ENCODE assay signal across 1 cellular context in genomic region chr19:41206926-41207750, GRCh38.
TF ChIP-seq lines count a peak whose summit lies in the region.

No MANE protein-coding gene starts in this region.

TF ChIP-seq in K562, 482 proteins besides CTCF, POLR2A, EP300 and RAD21 (continues in another document):
- TF ChIP-seq CBX3 (IDR thresholded peaks at IDR 0.05; ENCODE audit: borderline replicate concordance in 1 of 2, low read length in 2 of 2) (no peak), ZKSCAN8 (CRISPR knock-in tag; IDR thresholded peaks at IDR 0.05) (no peak), ETV1 (tag; conservative IDR thresholded peaks at IDR 0.05; ENCODE audit: low read depth) (no peak), ZNF274 (IDR thresholded peaks at IDR 0.05; ENCODE audit: borderline replicate concordance, low read depth, low read length) (no peak), MCM2 (IDR thresholded peaks at IDR 0.05; ENCODE audit: low read depth) (no peak), CSDE1 (IDR thresholded peaks at IDR 0.05) (no peak), ZNF316 (IDR thresholded peaks at IDR 0.05) (no peak), NCOA1 (IDR thresholded peaks at IDR 0.05; ENCODE audit: low read depth) (no peak), FOXJ2 (tag; IDR thresholded peaks at IDR 0.05) (no peak), ZNF197 (CRISPR knock-in tag; IDR thresholded peaks at IDR 0.05; ENCODE audit: low read depth) (no peak), BHLHE40 (IDR thresholded peaks at IDR 0.05; ENCODE audit: low read length) (no peak), NFE2 (IDR thresholded peaks at IDR 0.05; ENCODE audit: low read depth) (no peak), NFIX (CRISPR knock-in tag; IDR thresholded peaks at IDR 0.05; ENCODE audit: low read depth) (no peak), TCF15 (CRISPR knock-in tag; IDR thresholded peaks at IDR 0.05) (no peak), CBFB (CRISPR knock-in tag; IDR thresholded peaks at IDR 0.05) (0 out of 2 replicates have a peak, but pooled peaks have one; percentile 21), L3MBTL2 (IDR thresholded peaks at IDR 0.05) (peak; percentile 17; the same call in 1 of the 2 replicates), ZNF384 (IDR thresholded peaks at IDR 0.05; ENCODE audit: low read depth, low read length) (no peak), FOXK2 (conservative IDR thresholded peaks at IDR 0.05 in 1 of 2, IDR thresholded peaks at IDR 0.05 in 1 of 2; ENCODE audit: low read depth in 2 of 2) (peak; percentile 89 to 95), SMARCA5 (IDR thresholded peaks at IDR 0.05) (no peak), ZNF639 (CRISPR knock-in tag; conservative IDR thresholded peaks at IDR 0.05 in 1 of 2, IDR thresholded peaks at IDR 0.05 in 1 of 2) (no peak), MAFK (IDR thresholded peaks at IDR 0.05; ENCODE audit: low read length) (no peak), MYC (IDR thresholded peaks at IDR 0.05; ENCODE audit: low read depth, low read length) (0 out of 2 replicates have a peak, but pooled peaks have one; percentile 20), MYC (CRISPR knock-in tag; IDR thresholded peaks at IDR 0.05; ENCODE audit: borderline replicate concordance, low read depth) (no peak), ARID4B (CRISPR knock-in tag; IDR thresholded peaks at IDR 0.05) (no peak), TARDBP (IDR thresholded peaks at IDR 0.05) (no peak), ZNF830 (CRISPR knock-in tag; IDR thresholded peaks at IDR 0.05) (no peak), SIN3B (IDR thresholded peaks at IDR 0.05; ENCODE audit: low read depth) (no peak), NR2C2 (CRISPR knock-in tag; IDR thresholded peaks at IDR 0.05) (no peak), NR2C2 (tag; IDR thresholded peaks at IDR 0.05) (no peak), TOE1 (IDR thresholded peaks at IDR 0.05; ENCODE audit: borderline replicate concordance) (no peak), TOE1 (CRISPR knock-in tag; IDR thresholded peaks at IDR 0.05; ENCODE audit: borderline replicate concordance, low read depth) (no peak), ZNF24 (IDR thresholded peaks at IDR 0.05) (no peak), FOXA1 (IDR thresholded peaks at IDR 0.05; ENCODE audit: borderline replicate concordance) (no peak), EGR1 (conservative IDR thresholded peaks at IDR 0.05) (peak; percentile 68), MIER1 (IDR thresholded peaks at IDR 0.05; ENCODE audit: low read depth) (no peak), TEAD1 (CRISPR knock-in tag; IDR thresholded peaks at IDR 0.05) (no peak), POLR2G (IDR thresholded peaks at IDR 0.05; ENCODE audit: low read depth, low read length) (peak; percentile 61), CTBP1 (IDR thresholded peaks at IDR 0.05; ENCODE audit: borderline replicate concordance) (no peak), SRF (CRISPR knock-in tag; IDR thresholded peaks at IDR 0.05) (peak in 1 of 2 experiments; percentile 72; a peak in 2 of 4 replicates), GTF2A2 (tag; IDR thresholded peaks at IDR 0.05) (no peak), ZNF431 (CRISPR knock-in tag; IDR thresholded peaks at IDR 0.05) (no peak), NEUROD1 (IDR thresholded peaks at IDR 0.05; ENCODE audit: borderline replicate concordance, low read depth, low read length, partially characterized antibody) (no peak), ZBTB7A (IDR thresholded peaks at IDR 0.05; ENCODE audit: borderline replicate concordance, control insufficient read depth, low read depth, low read length) (peak; percentile 42; the same call in 1 of the 2 replicates), ARID2 (IDR thresholded peaks at IDR 0.05) (no peak)
- TF ChIP-seq, protein P1, sequence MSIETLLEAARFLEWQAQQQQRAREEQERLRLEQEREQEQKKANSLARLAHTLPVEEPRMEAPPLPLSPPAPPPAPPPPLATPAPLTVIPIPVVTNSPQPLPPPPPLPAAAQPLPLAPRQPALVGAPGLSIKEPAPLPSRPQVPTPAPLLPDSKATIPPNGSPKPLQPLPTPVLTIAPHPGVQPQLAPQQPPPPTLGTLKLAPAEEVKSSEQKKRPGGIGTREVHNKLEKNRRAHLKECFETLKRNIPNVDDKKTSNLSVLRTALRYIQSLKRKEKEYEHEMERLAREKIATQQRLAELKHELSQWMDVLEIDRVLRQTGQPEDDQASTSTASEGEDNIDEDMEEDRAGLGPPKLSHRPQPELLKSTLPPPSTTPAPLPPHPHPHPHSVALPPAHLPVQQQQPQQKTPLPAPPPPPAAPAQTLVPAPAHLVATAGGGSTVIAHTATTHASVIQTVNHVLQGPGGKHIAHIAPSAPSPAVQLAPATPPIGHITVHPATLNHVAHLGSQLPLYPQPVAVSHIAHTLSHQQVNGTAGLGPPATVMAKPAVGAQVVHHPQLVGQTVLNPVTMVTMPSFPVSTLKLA (conservative IDR thresholded peaks at IDR 0.05): peak; percentile 76 to 79
- TF ChIP-seq, protein P2, sequence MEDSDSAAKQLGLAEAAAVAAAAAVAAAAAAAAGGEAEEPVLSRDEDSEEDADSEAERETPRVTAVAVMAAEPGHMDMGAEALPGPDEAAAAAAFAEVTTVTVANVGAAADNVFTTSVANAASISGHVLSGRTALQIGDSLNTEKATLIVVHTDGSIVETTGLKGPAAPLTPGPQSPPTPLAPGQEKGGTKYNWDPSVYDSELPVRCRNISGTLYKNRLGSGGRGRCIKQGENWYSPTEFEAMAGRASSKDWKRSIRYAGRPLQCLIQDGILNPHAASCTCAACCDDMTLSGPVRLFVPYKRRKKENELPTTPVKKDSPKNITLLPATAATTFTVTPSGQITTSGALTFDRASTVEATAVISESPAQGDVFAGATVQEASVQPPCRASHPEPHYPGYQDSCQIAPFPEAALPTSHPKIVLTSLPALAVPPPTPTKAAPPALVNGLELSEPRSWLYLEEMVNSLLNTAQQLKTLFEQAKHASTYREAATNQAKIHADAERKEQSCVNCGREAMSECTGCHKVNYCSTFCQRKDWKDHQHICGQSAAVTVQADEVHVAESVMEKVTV (CRISPR knock-in tag; IDR thresholded peaks at IDR 0.05): no peak
- TF ChIP-seq, protein P3, sequence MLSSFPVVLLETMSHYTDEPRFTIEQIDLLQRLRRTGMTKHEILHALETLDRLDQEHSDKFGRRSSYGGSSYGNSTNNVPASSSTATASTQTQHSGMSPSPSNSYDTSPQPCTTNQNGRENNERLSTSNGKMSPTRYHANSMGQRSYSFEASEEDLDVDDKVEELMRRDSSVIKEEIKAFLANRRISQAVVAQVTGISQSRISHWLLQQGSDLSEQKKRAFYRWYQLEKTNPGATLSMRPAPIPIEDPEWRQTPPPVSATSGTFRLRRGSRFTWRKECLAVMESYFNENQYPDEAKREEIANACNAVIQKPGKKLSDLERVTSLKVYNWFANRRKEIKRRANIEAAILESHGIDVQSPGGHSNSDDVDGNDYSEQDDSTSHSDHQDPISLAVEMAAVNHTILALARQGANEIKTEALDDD (IDR thresholded peaks at IDR 0.05): no peak
- TF ChIP-seq, protein P4, sequence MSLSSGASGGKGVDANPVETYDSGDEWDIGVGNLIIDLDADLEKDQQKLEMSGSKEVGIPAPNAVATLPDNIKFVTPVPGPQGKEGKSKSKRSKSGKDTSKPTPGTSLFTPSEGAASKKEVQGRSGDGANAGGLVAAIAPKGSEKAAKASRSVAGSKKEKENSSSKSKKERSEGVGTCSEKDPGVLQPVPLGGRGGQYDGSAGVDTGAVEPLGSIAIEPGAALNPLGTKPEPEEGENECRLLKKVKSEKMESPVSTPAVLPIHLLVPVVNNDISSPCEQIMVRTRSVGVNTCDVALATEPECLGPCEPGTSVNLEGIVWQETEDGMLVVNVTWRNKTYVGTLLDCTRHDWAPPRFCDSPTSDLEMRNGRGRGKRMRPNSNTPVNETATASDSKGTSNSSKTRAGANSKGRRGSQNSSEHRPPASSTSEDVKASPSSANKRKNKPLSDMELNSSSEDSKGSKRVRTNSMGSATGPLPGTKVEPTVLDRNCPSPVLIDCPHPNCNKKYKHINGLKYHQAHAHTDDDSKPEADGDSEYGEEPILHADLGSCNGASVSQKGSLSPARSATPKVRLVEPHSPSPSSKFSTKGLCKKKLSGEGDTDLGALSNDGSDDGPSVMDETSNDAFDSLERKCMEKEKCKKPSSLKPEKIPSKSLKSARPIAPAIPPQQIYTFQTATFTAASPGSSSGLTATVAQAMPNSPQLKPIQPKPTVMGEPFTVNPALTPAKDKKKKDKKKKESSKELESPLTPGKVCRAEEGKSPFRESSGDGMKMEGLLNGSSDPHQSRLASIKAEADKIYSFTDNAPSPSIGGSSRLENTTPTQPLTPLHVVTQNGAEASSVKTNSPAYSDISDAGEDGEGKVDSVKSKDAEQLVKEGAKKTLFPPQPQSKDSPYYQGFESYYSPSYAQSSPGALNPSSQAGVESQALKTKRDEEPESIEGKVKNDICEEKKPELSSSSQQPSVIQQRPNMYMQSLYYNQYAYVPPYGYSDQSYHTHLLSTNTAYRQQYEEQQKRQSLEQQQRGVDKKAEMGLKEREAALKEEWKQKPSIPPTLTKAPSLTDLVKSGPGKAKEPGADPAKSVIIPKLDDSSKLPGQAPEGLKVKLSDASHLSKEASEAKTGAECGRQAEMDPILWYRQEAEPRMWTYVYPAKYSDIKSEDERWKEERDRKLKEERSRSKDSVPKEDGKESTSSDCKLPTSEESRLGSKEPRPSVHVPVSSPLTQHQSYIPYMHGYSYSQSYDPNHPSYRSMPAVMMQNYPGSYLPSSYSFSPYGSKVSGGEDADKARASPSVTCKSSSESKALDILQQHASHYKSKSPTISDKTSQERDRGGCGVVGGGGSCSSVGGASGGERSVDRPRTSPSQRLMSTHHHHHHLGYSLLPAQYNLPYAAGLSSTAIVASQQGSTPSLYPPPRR (CRISPR knock-in tag; IDR thresholded peaks at IDR 0.05; ENCODE audit: borderline replicate concordance): no peak
